In genomic region chr18:23631312-23631711, GRCh38 we compare ENCODE assay signal across 22 cellular contexts. TPM values are rescaled to one million over a fixed set of nuclear protein-coding genes. Genes with fewer than 3 reads are reported as not detected.
"Had no signal": no experiment of that assay in that cellular context is flagged by ENCODE, and none has a peak within 500 bp of the region (broad histone marks: within the 10 kb centered on the region; RNA-seq: fewer than 3 reads in every experiment).

No MANE protein-coding gene starts in this region.

- H3K4me1 ChIP-seq: testis had no signal

- H3K27me3 Mint-ChIP-seq: stimulated activated memory B cell treated with anti-CD40 and anti-IgM and Interleukin-4, amounts not matched to agents 10 μg/mL and 1 μg/mL and 100 μg/mL, for 72 hours; type B pancreatic cell had no signal

- H2AFZ ChIP-seq: parathyroid adenoma had no signal

- FAIRE-seq: kidney had no signal

- H3K9ac ChIP-seq: parathyroid adenoma had no signal

- H3K27ac ChIP-seq: cardiac muscle cell, neutrophil, parathyroid adenoma, right lobe of liver, testis, WERI-Rb-1 had no signal

- H3K27ac Mint-ChIP-seq: activated naive CD4-positive, alpha-beta T cell treated with anti-CD3 and anti-CD28 coated beads, Interleukin-2, amount 50 U/mL, for 72 hours; effector memory CD8-positive, alpha-beta T cell; naive thymus-derived CD4-positive, alpha-beta T cell; stimulated activated memory B cell treated with anti-CD40 and anti-IgM and Interleukin-4, amounts not matched to agents 10 μg/mL and 1 μg/mL and 100 μg/mL, for 72 hours; T-helper 17 cell; type B pancreatic cell had no signal

- ATAC-seq: activated naive CD4-positive, alpha-beta T cell treated with anti-CD3 and anti-CD28 coated beads, Interleukin-2, amount 50 U/mL, for 72 hours; effector memory CD8-positive, alpha-beta T cell; left lobe of liver; naive thymus-derived CD4-positive, alpha-beta T cell; right lobe of liver; stimulated activated memory B cell treated with anti-CD40 and anti-IgM and Interleukin-4, amounts not matched to agents 10 μg/mL and 1 μg/mL and 100 μg/mL, for 72 hours; T-helper 17 cell had no signal

- H3K4me1 Mint-ChIP-seq: stimulated activated memory B cell treated with anti-CD40 and anti-IgM and Interleukin-4, amounts not matched to agents 10 μg/mL and 1 μg/mL and 100 μg/mL, for 72 hours had no signal

- H3K36me3 Mint-ChIP-seq: activated naive CD4-positive, alpha-beta T cell treated with anti-CD3 and anti-CD28 coated beads, Interleukin-2, amount 50 U/mL, for 72 hours; naive thymus-derived CD4-positive, alpha-beta T cell; stimulated activated memory B cell treated with anti-CD40 and anti-IgM and Interleukin-4, amounts not matched to agents 10 μg/mL and 1 μg/mL and 100 μg/mL, for 72 hours; type B pancreatic cell had no signal

- H3K79me2 ChIP-seq: parathyroid adenoma had no signal

- DNase-seq: activated CD4-positive, alpha-beta T cell treated with anti-CD3 and anti-CD28 coated beads, Interleukin-2, amount 50 U/mL, for 4 hours; activated gamma-delta T cell; dermis blood vessel endothelial cell; effector memory CD8-positive, alpha-beta T cell; foreskin melanocyte; glutamatergic neuron; kidney; naive thymus-derived CD4-positive, alpha-beta T cell; right lobe of liver; stimulated activated CD4-positive, alpha-beta T cell treated with anti-CD3 and anti-CD28 coated beads, Interleukin-4, amount 100 ng/mL, for 4 hours; T-helper 17 cell; testis; WERI-Rb-1 had no signal

- H3K4me3 Mint-ChIP-seq: effector memory CD8-positive, alpha-beta T cell; naive thymus-derived CD4-positive, alpha-beta T cell; stimulated activated memory B cell treated with anti-CD40 and anti-IgM and Interleukin-4, amounts not matched to agents 10 μg/mL and 1 μg/mL and 100 μg/mL, for 72 hours; T-helper 17 cell; type B pancreatic cell had no signal

- H3K27me3 ChIP-seq: cardiac muscle cell, right lobe of liver, testis had no signal

- H3K9me3 Mint-ChIP-seq: activated naive CD4-positive, alpha-beta T cell treated with anti-CD3 and anti-CD28 coated beads, Interleukin-2, amount 50 U/mL, for 72 hours; effector memory CD8-positive, alpha-beta T cell; stimulated activated memory B cell treated with anti-CD40 and anti-IgM and Interleukin-4, amounts not matched to agents 10 μg/mL and 1 μg/mL and 100 μg/mL, for 72 hours; type B pancreatic cell had no signal

- H3K9me3 ChIP-seq: neutrophil, right lobe of liver, testis had no signal

- H3K36me3 ChIP-seq: cardiac muscle cell, neutrophil, right lobe of liver, WERI-Rb-1 had no signal

- H3K4me3 ChIP-seq: cardiac muscle cell, lung, right lobe of liver, testis had no signal

RNA-seq across cellular contexts. Expression of gene ANKRD29, which starts 31.4 kb away (rescaled TPM):
- total RNA-seq: activated CD8-positive, alpha-beta memory T cell treated with anti-CD3 and anti-CD28 coated beads for 36 hours; activated naive CD4-positive, alpha-beta T cell treated with anti-CD3 and anti-CD28 coated beads, Interleukin-2, amount 50 U/mL, for 72 hours had no signal

RNA-seq across cellular contexts. Expression of gene LAMA3, which starts 57.9 kb away (rescaled TPM):
- polyA plus RNA-seq: cardiac muscle cell; naive thymus-derived CD4-positive, alpha-beta T cell had no signal
